In the genomic region with DNA sequence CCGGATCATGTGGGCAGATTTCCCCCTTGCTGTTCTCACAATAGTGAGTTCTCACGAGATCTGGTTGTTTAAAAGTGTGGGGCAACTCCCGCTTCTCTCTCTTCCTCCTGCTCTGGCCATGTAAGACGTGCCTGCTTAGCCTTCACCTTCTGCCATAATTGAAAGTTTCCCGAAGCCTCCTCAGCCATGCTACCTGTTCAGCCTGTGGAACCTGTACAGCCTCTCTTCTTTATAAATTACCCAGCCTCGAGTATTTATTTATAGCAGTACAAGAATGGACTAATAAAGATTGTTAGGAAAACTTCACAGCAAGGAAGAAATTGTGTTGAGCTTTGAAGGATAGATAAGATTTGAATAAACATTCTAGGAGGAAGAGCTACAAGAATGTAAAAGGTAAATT, we compare ENCODE assay signal across 19 cellular contexts. TPM values are rescaled to one million over a fixed set of nuclear protein-coding genes. Genes with fewer than 3 reads are reported as not detected.
DNase-seq lines count a peak whose midpoint lies in the region; ATAC-seq, FAIRE-seq and TF ChIP-seq lines count a peak whose summit lies in the region.
"Had no signal": no experiment of that assay in that cellular context is flagged by ENCODE, and none has a peak within 500 bp of the region (broad histone marks: within the 10 kb centered on the region; RNA-seq: fewer than 3 reads in every experiment).

No MANE protein-coding gene starts in this region.

- no peak overlapping the region for H2AFZ ChIP-seq in SK-N-SH (ENCODE audit: low read depth)

- no peak for TF ChIP-seq CTCF in natural killer cell (IDR thresholded peaks at IDR 0.05)
- TF ChIP-seq CTCF in SK-N-SH (IDR thresholded peaks at IDR 0.05) = no peak

- H3K4me3 Mint-ChIP-seq in natural killer cell (no peak overlapping the region), T-helper 17 cell (peak overlapping the region; percentile 31)
- no peak overlapping the region for H3K4me3 Mint-ChIP-seq in natural killer cell treated with Interleukin-12 subunit alpha and Interleukin-12 subunit beta and Interleukin-15 and Interleukin-18, amount 100 ng/mL, for 72 hours
- no peak overlapping the region for H3K4me3 Mint-ChIP-seq in naive thymus-derived CD8-positive, alpha-beta T cell
- H3K4me3 Mint-ChIP-seq: CD4-positive, alpha-beta memory T cell had no signal

- H3K4me3 ChIP-seq in SK-N-SH (ENCODE audit: low read depth in 2 of 2, low read length in 1 of 2) = no peak overlapping the region
- H3K4me3 ChIP-seq: K562 had no signal

- ATAC-seq in natural killer cell = no peak
- no peak for ATAC-seq in natural killer cell treated with Interleukin-12 subunit alpha and Interleukin-12 subunit beta and Interleukin-15 and Interleukin-18, amount 100 ng/mL, for 72 hours
- ATAC-seq in T-helper 17 cell = no peak
- ATAC-seq in naive thymus-derived CD8-positive, alpha-beta T cell = no peak
- ATAC-seq: K562 had no signal

- DNase-seq in natural killer cell (no peak), T-helper 17 cell (no peak), SK-N-SH (no peak), SKM-1 treated with dmso at 0.1 percent for 144 hours (lab: John Stamatoyannopoulos, UW; ENCODE audit: unreplicated experiment) (no peak), GM12891 (ENCODE audit: insufficient read length, low spot score) (no peak)
- no peak for DNase-seq in natural killer cell treated with Interleukin-12 subunit alpha and Interleukin-12 subunit beta and Interleukin-15 and Interleukin-18, amount 100 ng/mL, for 72 hours (ENCODE audit: low spot score)
- DNase-seq in naive thymus-derived CD8-positive, alpha-beta T cell = no peak
- DNase-seq: CD4-positive, alpha-beta memory T cell; DND-41; GDM1; NCI-H1436; NCI-H2029; NCI-H2171; NCI-H446; NCI-H69; Right ventricle myocardium superior had no signal

- H4K20me1 ChIP-seq in SK-N-SH (ENCODE audit: insufficient read depth) = no peaks in the 10 kb centered on the region; the same call in 1 of the 2 replicates

- H3K9ac ChIP-seq in SK-N-SH = no peak overlapping the region

- CTCF ChIA-PET in SK-N-SH (lab: Yijun Ruan, JAX) = no interaction called here

- no peak for TF ChIP-seq RAD21 in SK-N-SH (IDR thresholded peaks at IDR 0.05; ENCODE audit: low read length)

- H3K79me2 ChIP-seq in SK-N-SH (ENCODE audit: insufficient read depth) = peaks cover 47% of the 10 kb centered on the region

- H3K36me3 Mint-ChIP-seq in natural killer cell = peaks cover 12% of the 10 kb centered on the region
- H3K36me3 Mint-ChIP-seq in natural killer cell treated with Interleukin-12 subunit alpha and Interleukin-12 subunit beta and Interleukin-15 and Interleukin-18, amount 100 ng/mL, for 72 hours = peaks cover 35% of the 10 kb centered on the region
- peaks cover 9% of the 10 kb centered on the region for H3K36me3 Mint-ChIP-seq in T-helper 17 cell (ENCODE audit: low read depth)
- peaks cover 4 to 90% (median 17%) of the 10 kb centered on the region in 3 donors for H3K36me3 Mint-ChIP-seq in naive thymus-derived CD8-positive, alpha-beta T cell

- no peak overlapping the region for H3K4me2 ChIP-seq in SK-N-SH

- H3K4me1 Mint-ChIP-seq in natural killer cell = peaks cover 37 to 48% of the 10 kb centered on the region in 2 donors
- peaks cover 4 to 30% of the 10 kb centered on the region in 2 donors for H3K4me1 Mint-ChIP-seq in natural killer cell treated with Interleukin-12 subunit alpha and Interleukin-12 subunit beta and Interleukin-15 and Interleukin-18, amount 100 ng/mL, for 72 hours (ENCODE audit: low read depth in 2 of 2)
- H3K4me1 Mint-ChIP-seq in T-helper 17 cell = peaks cover 15% of the 10 kb centered on the region
- peaks cover 13 to 35% (median 25%) of the 10 kb centered on the region in 4 donors for H3K4me1 Mint-ChIP-seq in naive thymus-derived CD8-positive, alpha-beta T cell

- H3K9me3 ChIP-seq in T-helper 17 cell (ENCODE audit: control insufficient read depth, low read length, poor library complexity, severe bottlenecking) (no peaks in the 10 kb centered on the region), SK-N-SH (no peaks in the 10 kb centered on the region)

- H3K4me1 ChIP-seq in SK-N-SH (ENCODE audit: control insufficient read depth in 1 of 2, insufficient read depth in 2 of 2, low read depth in 1 of 2, low read length in 1 of 2) = no peaks in the 10 kb centered on the region; a peak in 1 of 4 replicates

- POLR2A ChIA-PET in naive thymus-derived CD8-positive, alpha-beta T cell (lab: Charles Lee) = no interaction called here
- POLR2A ChIA-PET in SK-N-SH (lab: Yijun Ruan, JAX) = no interaction called here

- intact Hi-C loops in natural killer cell (cut with micrococcal nuclease) = no loop called here

- no peaks in the 10 kb centered on the region for H3K27me3 ChIP-seq in SK-N-SH (ENCODE audit: insufficient read depth)

- no peak for TF ChIP-seq POLR2A in GM12891 (IDR thresholded peaks at IDR 0.05; ENCODE audit: low read depth, low read length)

- H3K9me2 ChIP-seq in SK-N-SH = no peaks in the 10 kb centered on the region

- no peak for FAIRE-seq in GM12891 (lab: Jason Lieb, UNC)
- FAIRE-seq: GM12892, H1, K562 had no signal

- H3K9me3 Mint-ChIP-seq in natural killer cell = no peaks in the 10 kb centered on the region
- no peaks in the 10 kb centered on the region for H3K9me3 Mint-ChIP-seq in natural killer cell treated with Interleukin-12 subunit alpha and Interleukin-12 subunit beta and Interleukin-15 and Interleukin-18, amount 100 ng/mL, for 72 hours
- no peaks in the 10 kb centered on the region for H3K9me3 Mint-ChIP-seq in naive thymus-derived CD8-positive, alpha-beta T cell
- H3K9me3 Mint-ChIP-seq: CD4-positive, alpha-beta memory T cell had no signal

- WGBS in SK-N-SH (ENCODE audit: low lambda C conversion rate) = 94% methylated on average over 6 of the region's 6 CpGs

- H3F3A ChIP-seq in SK-N-SH (replicated peaks; ENCODE audit: insufficient read depth) = no peaks in the 10 kb centered on the region

- H3K27ac Mint-ChIP-seq in natural killer cell (peak overlapping the region; percentile 28 to 43), T-helper 17 cell (peak overlapping the region; percentile 68)
- peak overlapping the region in 1 of 2 donors; percentile 49 for H3K27ac Mint-ChIP-seq in natural killer cell treated with Interleukin-12 subunit alpha and Interleukin-12 subunit beta and Interleukin-15 and Interleukin-18, amount 100 ng/mL, for 72 hours
- peak overlapping the region in 6 of 10 donors; percentile 1 to 68 (median 64) for H3K27ac Mint-ChIP-seq in naive thymus-derived CD8-positive, alpha-beta T cell

- no peak overlapping the region for H3K27ac ChIP-seq in SK-N-SH (ENCODE audit: low read depth in 2 of 2, low read length in 1 of 2)

- H3K27me3 Mint-ChIP-seq in natural killer cell (ENCODE audit: low read depth in 2 of 2) (no peaks in the 10 kb centered on the region), T-helper 17 cell (no peaks in the 10 kb centered on the region)
- H3K27me3 Mint-ChIP-seq in natural killer cell treated with Interleukin-12 subunit alpha and Interleukin-12 subunit beta and Interleukin-15 and Interleukin-18, amount 100 ng/mL, for 72 hours = no peaks in the 10 kb centered on the region
- H3K27me3 Mint-ChIP-seq in naive thymus-derived CD8-positive, alpha-beta T cell = no peaks in the 10 kb centered on the region
- H3K27me3 Mint-ChIP-seq: CD4-positive, alpha-beta memory T cell had no signal

- TF ChIP-seq EP300 in SK-N-SH (IDR thresholded peaks at IDR 0.05; ENCODE audit: borderline replicate concordance in 1 of 2, low read depth in 1 of 2, low read length in 1 of 2) = no peak

- peaks cover 47 to 71% of the 10 kb centered on the region in 2 experiments for H3K36me3 ChIP-seq in SK-N-SH (replicated peaks in 1 of 2; ENCODE audit: control insufficient read depth in 1 of 2, insufficient read depth in 2 of 2, low read length in 1 of 2)

TF ChIP-seq in SK-N-SH, 30 proteins besides CTCF, POLR2A, EP300 and RAD21 (continues in another document):
- TF ChIP-seq GABPA (IDR thresholded peaks at IDR 0.05; ENCODE audit: low read depth) (no peak), TAF1 (IDR thresholded peaks at IDR 0.05; ENCODE audit: borderline replicate concordance, low read depth, low read length) (no peak), YY1 (IDR thresholded peaks at IDR 0.05; ENCODE audit: low read depth) (no peak)

TF ChIP-seq in GM12891, 5 proteins besides CTCF, POLR2A, EP300 and RAD21:
- TF ChIP-seq POU2F2 (IDR thresholded peaks at IDR 0.05; ENCODE audit: low read depth, low read length) (no peak), POLR2AphosphoS5 (IDR thresholded peaks at IDR 0.05; ENCODE audit: low read depth, low read length) (no peak), SPI1 (IDR thresholded peaks at IDR 0.05; ENCODE audit: low read depth, low read length) (no peak), TAF1 (IDR thresholded peaks at IDR 0.05; ENCODE audit: low read depth, low read length) (no peak), PAX5 (IDR thresholded peaks at IDR 0.05; ENCODE audit: insufficient read depth, low read length, severe bottlenecking) (no peak)

RNA-seq across cellular contexts. Expression of a gene that starts 52.1 kb away (rescaled TPM):
- total RNA-seq in natural killer cell (100 to 1,000 TPM; 175 to 194 (median 184) TPM), T-helper 17 cell (100 to 1,000 TPM; 115 to 139 TPM)
- 100 to 1,000 TPM; 109 to 124 TPM for total RNA-seq in natural killer cell treated with Interleukin-12 subunit alpha and Interleukin-12 subunit beta and Interleukin-15 and Interleukin-18, amount 100 ng/mL, for 72 hours
- 100 to 1,000 TPM; 120 to 126 TPM for total RNA-seq in naive thymus-derived CD8-positive, alpha-beta T cell
- 10 to 100 TPM; 43.6 to 60.1 (median 50.8) TPM for polyA plus RNA-seq in naive thymus-derived CD8-positive, alpha-beta T cell
- 6.2 and 8.9 TPM in 2 replicates for polyA plus RNA-seq in SK-N-SH (2012; rRNA removed)
- 7.5 and 7.8 TPM in 2 replicates for polyA plus RNA-seq in SK-N-SH (2012; cell fraction: cytosol; rRNA removed)
- 16.8 and 17.0 TPM in 2 replicates for polyA plus RNA-seq in SK-N-SH (2012; cell fraction: nucleus; rRNA removed)
- 13.8 TPM for polyA plus RNA-seq in GM12891 (2012; ENCODE audit: low read depth, missing spikeins)
